8 cellular contexts compared by ENCODE assay signal in the genomic region with DNA sequence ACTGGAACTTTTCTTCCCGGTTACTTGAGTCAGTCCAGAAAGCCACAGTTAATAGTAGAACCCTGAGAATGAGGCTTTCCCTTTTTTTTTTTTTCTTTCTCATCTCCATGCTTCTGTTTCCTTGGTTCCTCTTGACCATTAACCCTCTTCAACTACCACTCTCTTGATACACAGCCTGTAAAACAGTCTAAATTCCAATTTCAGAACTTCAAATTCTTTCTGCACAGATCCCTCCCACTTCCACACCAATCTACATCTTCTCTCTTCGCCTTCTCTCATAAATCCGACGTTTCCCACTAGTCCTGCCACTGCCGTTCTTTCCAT. TPM values are rescaled to one million over a fixed set of nuclear protein-coding genes. Genes with fewer than 3 reads are reported as not detected.
DNase-seq lines count a peak whose midpoint lies in the region; ATAC-seq, FAIRE-seq and TF ChIP-seq lines count a peak whose summit lies in the region.
"Had no signal": no experiment of that assay in that cellular context is flagged by ENCODE, and none has a peak within 500 bp of the region (broad histone marks: within the 10 kb centered on the region; RNA-seq: fewer than 3 reads in every experiment).

No MANE protein-coding gene starts in this region.

- H3K9me3 ChIP-seq in HepG2 (ENCODE audit: low read length) (no peaks in the 10 kb centered on the region), tibial nerve (no peaks in the 10 kb centered on the region)

- BruUV-seq in MCF 10A (replicated peaks; lab: Mats Ljungman, UMichigan) (TSS peak; percentile 72), HepG2 (replicated peaks; lab: Mats Ljungman, UMichigan) (TSS peak; percentile 83)

- FAIRE-seq in HepG2 (lab: Jason Lieb, UNC): no peak

- TF ChIP-seq EP300 in HepG2 (IDR thresholded peaks at IDR 0.05; ENCODE audit: low read depth in 2 of 2, low read length in 2 of 2): no peak
- no peak for TF ChIP-seq EP300 in HepG2 (CRISPR knock-in tag; IDR thresholded peaks at IDR 0.05; ENCODE audit: borderline replicate concordance)
- TF ChIP-seq EP300 in tibial nerve (IDR thresholded peaks at IDR 0.05): no peak

- peaks cover 35% of the 10 kb centered on the region for H3K79me2 ChIP-seq in HepG2 (ENCODE audit: insufficient read depth, low read length)

- POLR2A ChIA-PET in MCF 10A (lab: Yijun Ruan, JAX): interaction anchor here (0.6 to 4.3 kb wide), 36 partner anchors 9 to 1162 kb away, joined by 3 to 72 read pairs (median 4); a partner anchor contains a TSS
- POLR2A ChIA-PET in HepG2 (lab: Yijun Ruan, JAX): interaction anchor here (0.6 to 2.4 kb wide), 17 partner anchors 10 to 199 kb away, joined by 3 to 12 read pairs (median 4); no protein-coding TSS in a partner anchor

- H3K27me3 Mint-ChIP-seq in MCF 10A (ENCODE audit: insufficient read depth, unreplicated experiment): no peaks in the 10 kb centered on the region
- H3K27me3 Mint-ChIP-seq: activated CD4-positive, alpha-beta memory T cell treated with anti-CD3 and anti-CD28 coated beads, Interleukin-2, amount 10 ng/mL, durations not matched to agents 7 days and 5 days had no signal

- peak overlapping the region; percentile 72 for H3K4me3 ChIP-seq in HL-60 (replicated peaks; ENCODE audit: insufficient read depth, low read length)
- peak overlapping the region; percentile 70 to 88 (median 76) for H3K4me3 ChIP-seq in HepG2 (replicated peaks in 1 of 3; ENCODE audit: insufficient read depth in 1 of 3, low read depth in 2 of 3, low read length in 3 of 3)
- peak overlapping the region; percentile 53 to 83 (median 74) for H3K4me3 ChIP-seq in tibial nerve

- CTCF ChIA-PET in MCF 10A (lab: Yijun Ruan, JAX) (interaction anchor here (0.6 to 1.5 kb wide), 6 partner anchors 13 to 287 kb away, joined by 3 to 9 read pairs (median 4); no protein-coding TSS in a partner anchor), HepG2 (lab: Yijun Ruan, JAX; ENCODE audit: low intra/inter-chr PET ratio, low total read pairs) (no interaction called here)

- H2AFZ ChIP-seq in HepG2 (ENCODE audit: low read length): no peak overlapping the region

- H3K9ac ChIP-seq in HepG2 (ENCODE audit: insufficient read depth, low read depth, low read length): peak overlapping the region; percentile 88

- no peak for TF ChIP-seq CTCF in HL-60 (IDR thresholded peaks at IDR 0.05; ENCODE audit: insufficient read depth, low read length)
- no peak for TF ChIP-seq CTCF in MCF 10A (IDR thresholded peaks at IDR 0.05; ENCODE audit: unreplicated experiment)
- no peak for TF ChIP-seq CTCF in HepG2 (CRISPR knock-in tag; IDR thresholded peaks at IDR 0.05)
- TF ChIP-seq CTCF in tibial nerve (IDR thresholded peaks at IDR 0.05): no peak

- H3K4me1 Mint-ChIP-seq in MCF 10A (ENCODE audit: insufficient read depth, unreplicated experiment): peaks cover 11% of the 10 kb centered on the region

- peaks cover 45% of the 10 kb centered on the region for H3K4me1 ChIP-seq in HepG2 (ENCODE audit: insufficient read depth, low read length)
- peaks cover 0 to 39% (median 12%) of the 10 kb centered on the region in 4 donors for H3K4me1 ChIP-seq in tibial nerve

- H3K27ac ChIP-seq in HL-60 (replicated peaks): peak overlapping the region; percentile 91
- peak overlapping the region; percentile 91 for H3K27ac ChIP-seq in HepG2 (ENCODE audit: extremely low read length, insufficient read depth, low read length)
- peak overlapping the region; percentile 83 to 92 (median 84) for H3K27ac ChIP-seq in tibial nerve

- no peaks in the 10 kb centered on the region for H3K9me3 Mint-ChIP-seq in MCF 10A (ENCODE audit: unreplicated experiment)
- H3K9me3 Mint-ChIP-seq: activated CD4-positive, alpha-beta memory T cell treated with anti-CD3 and anti-CD28 coated beads, Interleukin-2, amount 10 ng/mL, durations not matched to agents 7 days and 5 days had no signal

- H3K4me2 ChIP-seq in HepG2 (ENCODE audit: low read depth, low read length): peak overlapping the region; percentile 63

- no peaks in the 10 kb centered on the region for H3K27me3 ChIP-seq in HL-60 (ENCODE audit: insufficient read depth, poor library complexity, severe bottlenecking)
- H3K27me3 ChIP-seq in HepG2 (ENCODE audit: control insufficient read depth in 1 of 2, insufficient read depth in 2 of 2, low read length in 2 of 2): no peaks in the 10 kb centered on the region; a peak in 1 of 5 replicates
- H3K27me3 ChIP-seq in tibial nerve: no peaks in the 10 kb centered on the region

- in situ Hi-C loops in HepG2 (cut with HindIII; ENCODE audit: extremely low pct_ligation_motif_present, low pct_unique_long_range_greater_than_20kb): no loop called here

- TF ChIP-seq RAD21 in HepG2 (CRISPR knock-in tag; IDR thresholded peaks at IDR 0.05): no peak

- intact Hi-C loops in MCF 10A (cut with micrococcal nuclease): loop anchor here (2.0 to 5.0 kb wide), 2 partner anchors 82 to 166 kb away; a partner anchor contains a TSS
- intact Hi-C loops in HepG2 (cut with micrococcal nuclease; ENCODE audit: unreplicated experiment): loop anchor here (10.0 kb wide), 1 partner anchor 164 kb away; no protein-coding TSS in a partner anchor

- H3K4me3 Mint-ChIP-seq in MCF 10A (ENCODE audit: unreplicated experiment): no peak overlapping the region
- H3K4me3 Mint-ChIP-seq: activated CD4-positive, alpha-beta memory T cell treated with anti-CD3 and anti-CD28 coated beads, Interleukin-2, amount 10 ng/mL, durations not matched to agents 7 days and 5 days had no signal

- H3K36me3 ChIP-seq in HepG2 (replicated peaks in 1 of 2; ENCODE audit: control insufficient read depth in 1 of 2, insufficient read depth in 2 of 2, low read length in 2 of 2): no peaks in the 10 kb centered on the region
- H3K36me3 ChIP-seq in tibial nerve: peaks cover 0 to 5% (median 0%) of the 10 kb centered on the region in 3 donors

- TF ChIP-seq POLR2A in HepG2 (IDR thresholded peaks at IDR 0.05; ENCODE audit: insufficient read depth in 1 of 2, low read depth in 2 of 2, low read length in 2 of 2) (no peak), tibial nerve (IDR thresholded peaks at IDR 0.05) (no peak)

- ATAC-seq in HepG2 (no peak), GM21423 (IDR thresholded peaks at IDR 0.05; ENCODE audit: unreplicated experiment) (no peak)

- H3K36me3 Mint-ChIP-seq in MCF 10A (ENCODE audit: insufficient read depth, unreplicated experiment): no peaks in the 10 kb centered on the region

- 1% methylated on average over 5 of the region's 5 CpGs for WGBS in HepG2 (ENCODE audit: low lambda C conversion rate)
- WGBS in tibial nerve, 2 donors: 1% methylated on average over 5 of the region's 5 CpGs

- DNase-seq in HL-60 (ENCODE audit: low read depth in 1 of 2, low spot score in 1 of 2): no peak
- peak; percentile 5 for DNase-seq in MCF 10A (ENCODE audit: unreplicated experiment)
- no peak for DNase-seq in HepG2 (ENCODE audit: low spot score)
- DNase-seq in tibial nerve (ENCODE audit: low spot score in 2 of 2): no peak
- no peak for DNase-seq in activated CD8-positive, alpha-beta memory T cell treated with anti-CD3 and anti-CD28 coated beads, Interleukin-2, amount 50 U/mL, for 4 hours
- no peak for DNase-seq in activated T-cell treated with anti-CD3 and anti-CD28 coated beads, Interleukin-2, amount 50 U/mL, for 48 hours

- H4K20me1 ChIP-seq in HepG2 (ENCODE audit: insufficient read depth, low read length): no peaks in the 10 kb centered on the region

- no peak overlapping the region for H3K27ac Mint-ChIP-seq in MCF 10A (ENCODE audit: low read depth, unreplicated experiment)

TF ChIP-seq in HepG2, 621 proteins besides CTCF, POLR2A, EP300 and RAD21:
- TF ChIP-seq FLYWCH1 (CRISPR knock-in tag; IDR thresholded peaks at IDR 0.05) (no peak), MYNN (CRISPR knock-in tag; IDR thresholded peaks at IDR 0.05; ENCODE audit: low read depth) (no peak), ZNF567 (CRISPR knock-in tag; IDR thresholded peaks at IDR 0.05; ENCODE audit: borderline replicate concordance) (0 out of 2 replicates have a peak, but pooled peaks have one; percentile 37), JUN (CRISPR knock-in tag; IDR thresholded peaks at IDR 0.05) (0 out of 2 replicates have a peak, but pooled peaks have one; percentile 37), JUNB (CRISPR knock-in tag; IDR thresholded peaks at IDR 0.05; ENCODE audit: borderline replicate concordance) (peak; percentile 38; the same call in 1 of the 2 replicates), SMAD1 (CRISPR knock-in tag; IDR thresholded peaks at IDR 0.05; ENCODE audit: borderline replicate concordance, low read depth) (no peak)

RNA-seq across cellular contexts. Expression of a gene that starts 0.6 kb away (rescaled TPM):
- total RNA-seq in MCF 10A (2022): 37.6 and 41.4 TPM in 2 replicates
- total RNA-seq in HepG2 (2016; rRNA removed; fragmentation: Illumina TruSeq; extraction: Trizol): 18.5 and 28.9 TPM in 2 replicates
- total RNA-seq in HepG2 (2016; cell fraction: cytosol; rRNA removed; fragmentation: Illumina TruSeq; extraction: Trizol; ENCODE audit: low read depth): 3.7 and 4.1 TPM in 2 replicates
- total RNA-seq in HepG2 (2016; cell fraction: insoluble cytoplasmic fraction; rRNA removed; fragmentation: Illumina TruSeq; extraction: Trizol): 21.0 and 29.4 TPM in 2 replicates
- 8.5 and 9.2 TPM in 2 replicates for total RNA-seq in HepG2 (2016; cell fraction: membrane; rRNA removed; fragmentation: Illumina TruSeq; extraction: Trizol)
- 24.8 and 35.3 TPM in 2 replicates for total RNA-seq in HepG2 (2016; cell fraction: nucleus; rRNA removed; fragmentation: Illumina TruSeq; extraction: Trizol)
- polyA plus RNA-seq in HepG2 (2011; rRNA removed): 10.5 and 11.6 TPM in 2 replicates
- polyA plus RNA-seq in HepG2 (2011; cell fraction: cytosol; rRNA removed): 7.2 and 10.1 TPM in 2 replicates
- 9.0 and 9.8 TPM in 2 replicates for polyA plus RNA-seq in HepG2 (2011; cell fraction: nucleus; rRNA removed)
- polyA plus RNA-seq in HepG2 (2012): 9.2 and 11.4 TPM in 2 replicates
- polyA plus RNA-seq in HepG2 (2016; cell fraction: cytosol; fragmentation: Illumina TruSeq; extraction: Trizol; ENCODE audit: low read depth): 2.3 and 2.8 TPM in 2 replicates
- polyA plus RNA-seq in HepG2 (2016; cell fraction: insoluble cytoplasmic fraction; fragmentation: Illumina TruSeq; extraction: Trizol; ENCODE audit: low read depth): 23.7 and 23.9 TPM in 2 replicates
- polyA plus RNA-seq in HepG2 (2016; cell fraction: membrane; fragmentation: Illumina TruSeq; extraction: Trizol; ENCODE audit: low read depth): 4.7 and 6.0 TPM in 2 replicates
- polyA plus RNA-seq in HepG2 (2016; cell fraction: nucleus; fragmentation: Illumina TruSeq; extraction: Trizol; ENCODE audit: insufficient read depth, low read depth): 25.7 and 28.3 TPM in 2 replicates
- polyA minus RNA-seq in HepG2 (2011; rRNA and poly(A)+ RNA removed; ENCODE audit: low replicate concordance): 15.4 and 29.1 TPM in 2 replicates
- polyA minus RNA-seq in HepG2 (2011; cell fraction: cytosol; rRNA and poly(A)+ RNA removed): 7.4 and 8.2 TPM in 2 replicates
- 36.6 and 37.7 TPM in 2 replicates for polyA minus RNA-seq in HepG2 (2011; cell fraction: nucleus; rRNA and poly(A)+ RNA removed)
- 10 to 100 TPM; 26.5 to 38.1 (median 33.9) TPM for total RNA-seq in tibial nerve
